10 cellular contexts compared by ENCODE assay signal in genomic region chr2:84882775-84883550, GRCh38. TPM values are rescaled to one million over a fixed set of nuclear protein-coding genes. Genes with fewer than 3 reads are reported as not detected.
A peak's percentile ranks its signal among the peaks of the same experiment; 100 is the strongest.
DNase-seq lines count a peak whose midpoint lies in the region; ATAC-seq and TF ChIP-seq lines count a peak whose summit lies in the region.
"Had no signal": no experiment of that assay in that cellular context is flagged by ENCODE, and none has a peak within 500 bp of the region (broad histone marks: within the 10 kb centered on the region; RNA-seq: fewer than 3 reads in every experiment).

No MANE protein-coding gene starts in this region.

- H3K27ac Mint-ChIP-seq in activated CD4-positive, alpha-beta T cell treated with anti-CD3 and anti-CD28 coated beads for 36 hours: peak overlapping the region; percentile 91
- no peak overlapping the region for H3K27ac Mint-ChIP-seq in brain

- no peaks in the 10 kb centered on the region for H3K36me3 Mint-ChIP-seq in activated CD4-positive, alpha-beta T cell treated with anti-CD3 and anti-CD28 coated beads for 36 hours (ENCODE audit: low read depth)
- H3K36me3 Mint-ChIP-seq in brain: no peaks in the 10 kb centered on the region

- H3K9me2 ChIP-seq in Karpas-422 (replicated peaks; ENCODE audit: insufficient read depth, low read length): no peaks in the 10 kb centered on the region

- intact Hi-C loops in activated CD4-positive, alpha-beta T cell treated with anti-CD3 and anti-CD28 coated beads for 36 hours (cut with DNase I, micrococcal nuclease): loop anchor here (1.0 to 5.0 kb wide), 9 partner anchors 22 to 424 kb away; partner anchors contain the start of genes DNAH6 (in 2 of the 2), TMSB10 (in 2 of the 2) and SUCLG1 (in 1 of the 2)

- H4K20me1 ChIP-seq in Karpas-422 (ENCODE audit: insufficient read depth, low read depth, low read length): no peaks in the 10 kb centered on the region
- H4K20me1 ChIP-seq in osteoblast (ENCODE audit: insufficient read depth, low read length): no peaks in the 10 kb centered on the region

- no peak for DNase-seq in activated CD4-positive, alpha-beta T cell treated with anti-CD3 and anti-CD28 coated beads for 36 hours
- DNase-seq in activated CD4-positive, alpha-beta T cell treated with anti-CD3 and anti-CD28 coated beads, Interleukin-2, amount 50 U/mL, for 4 hours: no peak
- no peak for DNase-seq in Karpas-422
- no peak for DNase-seq in osteoblast (ENCODE audit: insufficient read length, low spot score, missing footprints)
- DNase-seq in MV-4-11 (lab: John Stamatoyannopoulos, UW): no peak
- DNase-seq in NCI-H748 treated with DMSO at 0.1 percent for 48 hours (lab: John Stamatoyannopoulos, UW): no peak
- DNase-seq in caudate nucleus (lab: John Stamatoyannopoulos, UW): no peak

- H3K36me3 ChIP-seq in Karpas-422 (ENCODE audit: insufficient read depth, low read length) (no peaks in the 10 kb centered on the region), osteoblast (ENCODE audit: insufficient read depth, low read length) (no peaks in the 10 kb centered on the region)
- H3K36me3 ChIP-seq: MG63, transverse colon had no signal

- peak overlapping the region; percentile 80 for H3K4me2 ChIP-seq in Karpas-422 (ENCODE audit: low read depth, low read length, poor library complexity, severe bottlenecking)
- peak overlapping the region; percentile 1 for H3K4me2 ChIP-seq in osteoblast (ENCODE audit: insufficient read depth, low read length)

- TF ChIP-seq CTCF in brain (conservative IDR thresholded peaks at IDR 0.05) (no peak), osteoblast (IDR thresholded peaks at IDR 0.05; ENCODE audit: extremely low read depth, low read depth, low read length) (no peak)

- H3K4me3 Mint-ChIP-seq in activated CD4-positive, alpha-beta T cell treated with anti-CD3 and anti-CD28 coated beads for 36 hours: peak overlapping the region; percentile 82
- H3K4me3 Mint-ChIP-seq in brain: peak overlapping the region; percentile 85 to 92 (median 89)

- H3K79me2 ChIP-seq in Karpas-422 (ENCODE audit: low read length) (no peaks in the 10 kb centered on the region), osteoblast (ENCODE audit: insufficient read depth, low read length) (no peaks in the 10 kb centered on the region)

- peaks cover 58% of the 10 kb centered on the region for H3K4me1 Mint-ChIP-seq in activated CD4-positive, alpha-beta T cell treated with anti-CD3 and anti-CD28 coated beads for 36 hours
- H3K4me1 Mint-ChIP-seq in brain: peaks cover 48% of the 10 kb centered on the region

- POLR2A ChIA-PET in activated CD4-positive, alpha-beta T cell treated with anti-CD3 and anti-CD28 coated beads for 36 hours (lab: Charles Lee): interaction anchor here (0.7 to 1.5 kb wide), 4 partner anchors 24 to 69 kb away, joined by 3 to 7 read pairs (median 4); no protein-coding TSS in a partner anchor

- H3K4me3 ChIP-seq in Karpas-422 (ENCODE audit: low read length) (no peak overlapping the region), osteoblast (ENCODE audit: insufficient read depth, low read length) (no peak overlapping the region)

- no peaks in the 10 kb centered on the region for H3K27me3 Mint-ChIP-seq in activated CD4-positive, alpha-beta T cell treated with anti-CD3 and anti-CD28 coated beads for 36 hours
- peaks cover 72% of the 10 kb centered on the region for H3K27me3 Mint-ChIP-seq in brain

- H3K9ac ChIP-seq in Karpas-422 (ENCODE audit: low read length): no peak overlapping the region

- H3K27me3 ChIP-seq in Karpas-422 (ENCODE audit: low read length): no peaks in the 10 kb centered on the region
- peaks cover 9% of the 10 kb centered on the region for H3K27me3 ChIP-seq in osteoblast (ENCODE audit: insufficient read depth, low read length)
- H3K27me3 ChIP-seq: MG63 had no signal

- H3K4me1 ChIP-seq in Karpas-422 (ENCODE audit: low read length) (peaks cover 22% of the 10 kb centered on the region), osteoblast (ENCODE audit: insufficient read depth, low read length) (peaks cover 24% of the 10 kb centered on the region)

- H2AFZ ChIP-seq in Karpas-422 (ENCODE audit: low read length) (no peak overlapping the region), osteoblast (ENCODE audit: low read length) (peak overlapping the region; percentile 87)

- no peaks in the 10 kb centered on the region for H3K9me3 ChIP-seq in Karpas-422 (ENCODE audit: low read length)
- H3K9me3 ChIP-seq in osteoblast (ENCODE audit: low read depth, low read length): no peaks in the 10 kb centered on the region
- H3K9me3 ChIP-seq: MG63, transverse colon had no signal

- no peak for ATAC-seq in activated CD4-positive, alpha-beta T cell treated with anti-CD3 and anti-CD28 coated beads for 36 hours

- CTCF ChIA-PET in activated CD4-positive, alpha-beta T cell treated with anti-CD3 and anti-CD28 coated beads for 36 hours (lab: Charles Lee): interaction anchor here (0.6 to 5.6 kb wide), 23 partner anchors 10 to 388 kb away, joined by 3 to 45 read pairs (median 5); no protein-coding TSS in a partner anchor

- no peaks in the 10 kb centered on the region for H3K9me3 Mint-ChIP-seq in activated CD4-positive, alpha-beta T cell treated with anti-CD3 and anti-CD28 coated beads for 36 hours (ENCODE audit: low read depth)
- no peaks in the 10 kb centered on the region for H3K9me3 Mint-ChIP-seq in brain

- H3K27ac ChIP-seq in Karpas-422 (ENCODE audit: low read length): no peak overlapping the region
- peak overlapping the region; percentile 8 for H3K27ac ChIP-seq in osteoblast (ENCODE audit: low read depth, low read length)
- H3K27ac ChIP-seq in caudate nucleus (ENCODE audit: low read depth, low read length): no peak overlapping the region

RNA-seq across cellular contexts. Expression of gene TRABD2A, which starts 2.1 kb away (rescaled TPM):
- total RNA-seq in activated CD4-positive, alpha-beta T cell treated with anti-CD3 and anti-CD28 coated beads for 36 hours: 10 to 100 TPM; 37.2 to 42.2 TPM
- 0.04 and 2.4 TPM in 2 replicates for total RNA-seq in Karpas-422 (2014; rRNA removed; shearing (Covaris generic); ENCODE audit: low replicate concordance)
- 0.90 TPM for polyA plus RNA-seq in brain (ENCODE audit: insufficient read depth, low read depth, low replicate concordance)
- 2.9 and 3.5 TPM in 2 replicates for total RNA-seq in osteoblast

RNA-seq across cellular contexts. Expression of gene TMSB10, which starts 22.5 kb away (rescaled TPM):
- 1,000 to 10,000 TPM; 2,345 to 2,742 TPM for total RNA-seq in activated CD4-positive, alpha-beta T cell treated with anti-CD3 and anti-CD28 coated beads for 36 hours
- 1,287 and 3,084 TPM in 2 replicates for total RNA-seq in Karpas-422 (2014; rRNA removed; shearing (Covaris generic); ENCODE audit: low replicate concordance)
- polyA plus RNA-seq in brain (ENCODE audit: insufficient read depth, low read depth, low replicate concordance): 4,172 TPM
- total RNA-seq in osteoblast: 3,633 and 4,065 TPM in 2 replicates
